In genomic region chr15:69389426-69389825, GRCh38 we compare ENCODE assay signal across 20 cellular contexts.
"Had no signal": no experiment of that assay in that cellular context is flagged by ENCODE, and none has a peak within 500 bp of the region (broad histone marks: within the 10 kb centered on the region; RNA-seq: fewer than 3 reads in every experiment).

No MANE protein-coding gene starts in this region.

- H3K79me2 ChIP-seq: parathyroid adenoma had no signal

- H3K9me3 ChIP-seq: esophagus squamous epithelium, prostate gland, spleen, stomach, thoracic aorta, uterus had no signal

- H3K36me3 ChIP-seq: esophagus squamous epithelium, prostate gland, spleen, stomach, thoracic aorta, uterus had no signal

- ATAC-seq: effector memory CD8-positive, alpha-beta T cell; sciatic nerve had no signal

- H3K9ac ChIP-seq: parathyroid adenoma had no signal

- H2AFZ ChIP-seq: parathyroid adenoma had no signal

- H3K27ac ChIP-seq: epithelial cell of prostate, parathyroid adenoma, prostate gland, spleen, stomach, thoracic aorta, uterus had no signal

- DNase-seq: effector memory CD8-positive, alpha-beta T cell; esophagus squamous epithelium; foreskin fibroblast; immature natural killer cell; mesendoderm; naive B cell; occipital lobe; spleen; stimulated activated CD4-positive, alpha-beta T cell treated with anti-CD3 and anti-CD28 coated beads, Interleukin-15, amount 100 ng/mL, for 24 hours; stimulated activated CD4-positive, alpha-beta T cell treated with anti-CD3 and anti-CD28 coated beads, Interleukin-2, amount 100 ng/mL, for 24 hours; stimulated activated CD4-positive, alpha-beta T cell treated with anti-CD3 and anti-CD28 coated beads, Interleukin-4, amount 100 ng/mL, for 4 hours; stimulated activated naive CD4-positive, alpha-beta T cell; stomach; trophoblast cell; uterus had no signal

- H3K27me3 ChIP-seq: esophagus squamous epithelium, spleen, stomach, uterus had no signal

- H3K4me3 ChIP-seq: esophagus squamous epithelium, prostate gland, spleen, stomach, thoracic aorta, uterus had no signal
